Comparison of ENCODE assay signal across 1 cellular context in genomic region chr7:157373493-157373892, GRCh38.
TF ChIP-seq lines count a peak whose summit lies in the region.

No MANE protein-coding gene starts in this region.

TF ChIP-seq in H1, 55 proteins besides CTCF, POLR2A, EP300 and RAD21:
- TF ChIP-seq POLR2AphosphoS5 (IDR thresholded peaks at IDR 0.05; ENCODE audit: low read depth, low read length): peak; percentile 46
- TF ChIP-seq GTF2F1 (IDR thresholded peaks at IDR 0.05; ENCODE audit: borderline replicate concordance, low read depth, low read length): no peak
- no peak for TF ChIP-seq SIX5 (IDR thresholded peaks at IDR 0.05; ENCODE audit: low read depth, low read length)
- TF ChIP-seq EZH2 (IDR thresholded peaks at IDR 0.05; ENCODE audit: low read depth, low read length, severe bottlenecking): no peak
- TF ChIP-seq JUND (IDR thresholded peaks at IDR 0.05; ENCODE audit: low read length): no peak
- TF ChIP-seq ASH2L (IDR thresholded peaks at IDR 0.05; ENCODE audit: low read length): no peak
